ENCODE assay signal across 8 cellular contexts in genomic region chr12:29317556-29318363, GRCh38.
DNase-seq lines count a peak whose midpoint lies in the region; ATAC-seq, FAIRE-seq and TF ChIP-seq lines count a peak whose summit lies in the region.

No MANE protein-coding gene starts in this region.

- peak; percentile 100 for ATAC-seq in HG02642 (IDR thresholded peaks at IDR 0.05; ENCODE audit: poor library complexity, unreplicated experiment)
- peak; percentile 100 for ATAC-seq in GM12878

- H3K9me3 ChIP-seq in SK-N-MC (ENCODE audit: low read depth, low read length) (no peaks in the 10 kb centered on the region), GM12878 (replicated peaks; ENCODE audit: control insufficient read depth, insufficient read depth, low read length) (no peaks in the 10 kb centered on the region)

- FAIRE-seq in GM12892 (lab: Jason Lieb, UNC) (peak; percentile 70), GM12878 (lab: Jason Lieb, UNC) (peak; percentile 96)

- peak; percentile 80 to 100 (median 97); a peak in 5 of 6 replicates for TF ChIP-seq CTCF in GM12878 (IDR thresholded peaks at IDR 0.05 in 2 of 3, conservative IDR thresholded peaks at IDR 0.05 in 1 of 3; ENCODE audit: control insufficient read depth in 2 of 3, extremely low read depth in 1 of 3, insufficient read depth in 1 of 3, low read depth in 3 of 3, low read length in 3 of 3)

- BruUV-seq in GM12878 (replicated peaks; lab: Mats Ljungman, UMichigan): no TSS peak

- POLR2A ChIA-PET in GM12878 (lab: Charles Lee): no interaction called here

- H2AFZ ChIP-seq in GM12878 (ENCODE audit: control insufficient read depth, low read depth, low read length): peak overlapping the region; percentile 31; the same call in 1 of the 2 replicates

- TF ChIP-seq RAD21 in GM12878 (IDR thresholded peaks at IDR 0.05; ENCODE audit: insufficient read depth, low read depth, low read length): peak; percentile 84

- H4K20me1 ChIP-seq in GM12878 (ENCODE audit: control insufficient read depth, insufficient read depth): no peaks in the 10 kb centered on the region

- H3K4me1 ChIP-seq in GM12878 (ENCODE audit: control insufficient read depth, insufficient read depth, low read length): no peaks in the 10 kb centered on the region

- TF ChIP-seq POLR2A in GM12892 (IDR thresholded peaks at IDR 0.05; ENCODE audit: low read depth, low read length): no peak
- TF ChIP-seq POLR2A in GM12878 (IDR thresholded peaks at IDR 0.05; ENCODE audit: low read depth, low read length): no peak

- SMC1A ChIA-PET in GM12878 (lab: Charles Lee; ENCODE audit: uncharacterized antibody, unreplicated experiment): interaction anchor here (0.7 to 3.7 kb wide), 21 partner anchors 10 to 315 kb away, joined by 3 to 71 read pairs (median 3); no protein-coding TSS in a partner anchor

- no peak overlapping the region for H3K4me2 ChIP-seq in GM12878 (ENCODE audit: control insufficient read depth, insufficient read depth)

- no peaks in the 10 kb centered on the region for H3K27me3 ChIP-seq in GM12878 (replicated peaks in 1 of 2; ENCODE audit: control insufficient read depth in 2 of 2, insufficient read depth in 2 of 2, low read length in 1 of 2)

- TF ChIP-seq EP300 in GM12878 (IDR thresholded peaks at IDR 0.05; ENCODE audit: borderline replicate concordance in 1 of 2, control insufficient read depth in 1 of 2, low read depth in 2 of 2, low read length in 2 of 2): no peak

- H3K27ac ChIP-seq in SK-N-MC (no peak overlapping the region), GM12878 (ENCODE audit: control insufficient read depth, insufficient read depth) (no peak overlapping the region)

- intact Hi-C loops in GM12878 (cut with micrococcal nuclease; ENCODE audit: unreplicated experiment): loop anchor here (1.0 to 5.0 kb wide), 2 partner anchors 230 to 244 kb away; no protein-coding TSS in a partner anchor

- no peaks in the 10 kb centered on the region for H3K36me3 ChIP-seq in SK-N-MC (ENCODE audit: insufficient read depth, low read length)
- H3K36me3 ChIP-seq in GM12878 (ENCODE audit: control insufficient read depth in 2 of 2, insufficient read depth in 2 of 2, low read length in 1 of 2): no peaks in the 10 kb centered on the region

- H3K79me2 ChIP-seq in GM12878 (ENCODE audit: control insufficient read depth, insufficient read depth, low read length): no peaks in the 10 kb centered on the region

- RAD21 ChIA-PET in GM12878 (lab: Charles Lee; ENCODE audit: unreplicated experiment): interaction anchor here (0.6 to 5.4 kb wide), 11 partner anchors 11 to 445 kb away, joined by 3 to 71 read pairs (median 4); no protein-coding TSS in a partner anchor

- no peak overlapping the region for H3K4me3 ChIP-seq in SK-N-MC
- H3K4me3 ChIP-seq in GM12878: no peak overlapping the region

- CTCF ChIA-PET in GM12878 (lab: Yijun Ruan, JAX): interaction anchor here (0.6 to 5.6 kb wide), 44 partner anchors 10 to 1584 kb away, joined by 3 to 129 read pairs (median 4); no protein-coding TSS in a partner anchor

- in situ Hi-C loops in ACHN (cut with HindIII; ENCODE audit: low pct_ligation_motif_present, low pct_unique_long_range_greater_than_20kb, low sequenced_read_pairs) (no loop called here), GM12878 (cut with MboI) (no loop called here)

- H3K9ac ChIP-seq in SK-N-MC (ENCODE audit: insufficient read length) (peak overlapping the region; percentile 26), GM12878 (ENCODE audit: control insufficient read depth, insufficient read depth, low read length) (no peak overlapping the region)

- 34% methylated on average over 8 of the region's 8 CpGs for WGBS in GM12878 (ENCODE audit: insufficient coverage, insufficient replicate concordance, low lambda C conversion rate, missing lambda C conversion rate)

- DNase-seq in ACHN: peak; percentile 69
- DNase-seq in GM12892 (ENCODE audit: insufficient read length): peak; percentile 9
- peak; percentile 85 for DNase-seq in NAMALWA (ENCODE audit: low spot score)
- DNase-seq in SK-N-MC (ENCODE audit: low read depth, low spot score): peak; percentile 30
- peak; percentile 52 for DNase-seq in GM12878 (ENCODE audit: low read depth, low spot score)
- peak; percentile 50 for DNase-seq in iPS DF 19.7 (ENCODE audit: low read depth, low spot score)
- peak; percentile 10 for DNase-seq in stimulated activated CD4-positive, alpha-beta T cell treated with anti-CD3 and anti-CD28 coated beads, Interleukin-12 subunit alpha, Interleukin-12 subunit beta, amount 100 ng/mL, for 4 hours

TF ChIP-seq in GM12878, 131 proteins besides CTCF, POLR2A, EP300 and RAD21 (continues in another document):
- TF ChIP-seq IRF4 (IDR thresholded peaks at IDR 0.05; ENCODE audit: low read depth, low read length) (peak; percentile 35; the same call in 1 of the 2 replicates), MTA2 (IDR thresholded peaks at IDR 0.05; ENCODE audit: low read depth) (no peak), WRNIP1 (IDR thresholded peaks at IDR 0.05; ENCODE audit: borderline replicate concordance, low read depth, low read length) (no peak), SMAD1 (IDR thresholded peaks at IDR 0.05; ENCODE audit: low read depth, partially characterized antibody) (no peak), ZNF384 (IDR thresholded peaks at IDR 0.05; ENCODE audit: borderline replicate concordance, low read depth, low read length) (no peak), IRF5 (IDR thresholded peaks at IDR 0.05; ENCODE audit: borderline replicate concordance) (no peak), FOXM1 (IDR thresholded peaks at IDR 0.05; ENCODE audit: low read depth, low read length) (no peak), SMC3 (IDR thresholded peaks at IDR 0.05; ENCODE audit: borderline replicate concordance, low read length) (peak; percentile 93), ZNF592 (IDR thresholded peaks at IDR 0.05) (no peak), USF1 (IDR thresholded peaks at IDR 0.05; ENCODE audit: borderline replicate concordance, extremely low read length, insufficient read depth, low read depth, low read length) (no peak), NFXL1 (IDR thresholded peaks at IDR 0.05; ENCODE audit: borderline replicate concordance) (no peak), KLF5 (IDR thresholded peaks at IDR 0.05; ENCODE audit: partially characterized antibody) (no peak), CBFB (IDR thresholded peaks at IDR 0.05; ENCODE audit: low read depth) (no peak), SUZ12 (IDR thresholded peaks at IDR 0.05; ENCODE audit: unreplicated experiment) (no peak), KAT2A (conservative IDR thresholded peaks at IDR 0.05; ENCODE audit: control insufficient read depth, low read depth, low read length) (no peak), DPF2 (IDR thresholded peaks at IDR 0.05) (no peak), BCL11A (IDR thresholded peaks at IDR 0.05; ENCODE audit: low read depth, low read length) (no peak), SIX5 (IDR thresholded peaks at IDR 0.05; ENCODE audit: low read depth, low read length, severe bottlenecking) (no peak), EZH2 (IDR thresholded peaks at IDR 0.05; ENCODE audit: borderline replicate concordance, control insufficient read depth, low read depth, low read length) (no peak), SREBF1 (IDR thresholded peaks at IDR 0.05; ENCODE audit: low read length) (no peak), CREM (IDR thresholded peaks at IDR 0.05; ENCODE audit: low read depth) (0 out of 2 replicates have a peak, but pooled peaks have one; percentile 13), ZNF24 (IDR thresholded peaks at IDR 0.05) (no peak)

Comparison
In these comparisons a context has a peak if more than half of its experiments do, and no peak if none do; other contexts are left out.
1. DNase-seq: peak in every context shown above with its lines; median percentile 85 in NAMALWA; 69 in ACHN; 52 in GM12878; 50 in iPS DF 19.7; 30 in SK-N-MC; 10 in stimulated activated CD4-positive, alpha-beta T cell treated with anti-CD3 and anti-CD28 coated beads, Interleukin-12 subunit alpha, Interleukin-12 subunit beta, amount 100 ng/mL, for 4 hours; 9 in GM12892.